Comparison of ENCODE assay signal across 2 cellular contexts in genomic region chr2:29963972-29964570, GRCh38.
TF ChIP-seq lines count a peak whose summit lies in the region.

No MANE protein-coding gene starts in this region.

TF ChIP-seq in H1, 55 proteins besides CTCF, POLR2A, EP300 and RAD21:
- no peak for TF ChIP-seq CEBPB (IDR thresholded peaks at IDR 0.05; ENCODE audit: low read depth, low read length)
- TF ChIP-seq GTF2F1 (IDR thresholded peaks at IDR 0.05; ENCODE audit: borderline replicate concordance, low read depth, low read length) = no peak
- no peak for TF ChIP-seq RXRA (IDR thresholded peaks at IDR 0.05; ENCODE audit: insufficient read depth, low read depth, low read length)

TF ChIP-seq in SK-N-SH, 30 proteins besides CTCF, POLR2A, EP300 and RAD21:
- no peak for TF ChIP-seq EZH2phosphoT487 (IDR thresholded peaks at IDR 0.05; ENCODE audit: borderline replicate concordance, low read depth)
- no peak for TF ChIP-seq FOXJ3 (CRISPR knock-in tag; IDR thresholded peaks at IDR 0.05)
- TF ChIP-seq NFIC (IDR thresholded peaks at IDR 0.05; ENCODE audit: borderline replicate concordance) = no peak
- TF ChIP-seq MXI1 (IDR thresholded peaks at IDR 0.05; ENCODE audit: low read depth, low read length) = no peak
- no peak for TF ChIP-seq NRF1 (IDR thresholded peaks at IDR 0.05; ENCODE audit: low read depth, low read length)
- TF ChIP-seq RFX5 (IDR thresholded peaks at IDR 0.05; ENCODE audit: low read length) = no peak
